In genomic region chr11:67409261-67409666, GRCh38 we compare ENCODE assay signal across 9 cellular contexts. TPM values are rescaled to one million over a fixed set of nuclear protein-coding genes. Genes with fewer than 3 reads are reported as not detected.
DNase-seq lines count a peak whose midpoint lies in the region; ATAC-seq and TF ChIP-seq lines count a peak whose summit lies in the region.
"Had no signal": no experiment of that assay in that cellular context is flagged by ENCODE, and none has a peak within 500 bp of the region (broad histone marks: within the 10 kb centered on the region; RNA-seq: fewer than 3 reads in every experiment).

No MANE protein-coding gene starts in this region.

- WGBS in urinary bladder: 64% methylated on average over 24 of the region's 24 CpGs
- WGBS in endodermal cell (ENCODE audit: insufficient coverage in 1 of 2, insufficient read length in 1 of 2), 2 experiments: 92 to 94% methylated on average over 23 to 24 of the region's 24 CpGs

- no peaks in the 10 kb centered on the region for H3K36me3 ChIP-seq in duodenal mucosa (ENCODE audit: control insufficient read depth in 1 of 2, insufficient read depth in 2 of 2, low read length in 2 of 2)
- H3K36me3 ChIP-seq in urinary bladder (ENCODE audit: insufficient read depth): no peaks in the 10 kb centered on the region
- no peaks in the 10 kb centered on the region for H3K36me3 ChIP-seq in endodermal cell (ENCODE audit: control insufficient read depth, insufficient read depth, low read length)

- peaks cover 4% of the 10 kb centered on the region for H3K27me3 Mint-ChIP-seq in T-helper 2 cell treated with Interferon-gamma antibody and Interleukin-4, amounts not matched to agents 5 μg/mL and 100 μg/mL, for 36 hours (ENCODE audit: low read depth)
- peaks cover 25% of the 10 kb centered on the region for H3K27me3 Mint-ChIP-seq in endodermal cell (ENCODE audit: insufficient read depth)

- H3K4me1 ChIP-seq in duodenal mucosa (ENCODE audit: control insufficient read depth in 1 of 2, insufficient read depth in 2 of 2, low read length in 2 of 2) (peaks cover 5 to 55% of the 10 kb centered on the region in 2 donors), urinary bladder (ENCODE audit: insufficient read depth) (no peaks in the 10 kb centered on the region), endodermal cell (ENCODE audit: control insufficient read depth, insufficient read depth, low read length) (peaks cover 14% of the 10 kb centered on the region)

- ATAC-seq in HG02610 (IDR thresholded peaks at IDR 0.05; ENCODE audit: unreplicated experiment): no peak

- H3K27me3 ChIP-seq in duodenal mucosa (ENCODE audit: control insufficient read depth in 1 of 2, insufficient read depth in 2 of 2, low read length in 2 of 2) (peaks cover 6 to 15% of the 10 kb centered on the region in 2 donors), endodermal cell (ENCODE audit: control insufficient read depth, insufficient read depth, low read length, poor library complexity, severe bottlenecking) (no peaks in the 10 kb centered on the region)

- peak overlapping the region; percentile 82 for H3K27ac Mint-ChIP-seq in T-helper 2 cell treated with Interferon-gamma antibody and Interleukin-4, amounts not matched to agents 5 μg/mL and 100 μg/mL, for 36 hours
- no peak overlapping the region for H3K27ac Mint-ChIP-seq in endodermal cell

- peaks cover 56% of the 10 kb centered on the region for H3K4me1 Mint-ChIP-seq in T-helper 2 cell treated with Interferon-gamma antibody and Interleukin-4, amounts not matched to agents 5 μg/mL and 100 μg/mL, for 36 hours (ENCODE audit: low read depth)
- peaks cover 11% of the 10 kb centered on the region for H3K4me1 Mint-ChIP-seq in endodermal cell

- peak overlapping the region; percentile 10 to 25 for H3K9ac ChIP-seq in duodenal mucosa (ENCODE audit: low read depth in 1 of 2, low read length in 2 of 2)
- H3K9ac ChIP-seq in endodermal cell (ENCODE audit: extremely low read depth, low read length, poor library complexity, severe bottlenecking): no peak overlapping the region

- no peaks in the 10 kb centered on the region for H3K9me3 Mint-ChIP-seq in T-helper 2 cell treated with Interferon-gamma antibody and Interleukin-4, amounts not matched to agents 5 μg/mL and 100 μg/mL, for 36 hours
- no peaks in the 10 kb centered on the region for H3K9me3 Mint-ChIP-seq in endodermal cell

- H3K9me3 ChIP-seq in duodenal mucosa (ENCODE audit: control insufficient read depth in 1 of 2, low read length in 2 of 2) (no peaks in the 10 kb centered on the region), endodermal cell (ENCODE audit: control insufficient read depth, low read length) (no peaks in the 10 kb centered on the region)
- H3K9me3 ChIP-seq: A549 had no signal

- H3K36me3 Mint-ChIP-seq in T-helper 2 cell treated with Interferon-gamma antibody and Interleukin-4, amounts not matched to agents 5 μg/mL and 100 μg/mL, for 36 hours (ENCODE audit: low read depth): peaks cover 59% of the 10 kb centered on the region
- H3K36me3 Mint-ChIP-seq in endodermal cell (ENCODE audit: low read depth): no peaks in the 10 kb centered on the region

- H3K4me3 ChIP-seq in duodenal mucosa (ENCODE audit: low read depth in 1 of 2, low read length in 2 of 2): peak overlapping the region; percentile 13 to 55
- peak overlapping the region; percentile 3 for H3K4me3 ChIP-seq in urinary bladder (ENCODE audit: low read depth, low read length)
- no peak overlapping the region for H3K4me3 ChIP-seq in endodermal cell (ENCODE audit: low read length)
- H3K4me3 ChIP-seq: A549 had no signal

- TF ChIP-seq CTCF in endodermal cell (conservative IDR thresholded peaks at IDR 0.05): no peak

- DNase-seq in activated CD4-positive, alpha-beta T cell treated with anti-CD3 and anti-CD28 coated beads for 1 hour: peak; percentile 55
- no peak for DNase-seq in activated CD4-positive, alpha-beta T cell treated with anti-CD3 and anti-CD28 coated beads, Interleukin-2, amount 50 U/mL, for 4 hours
- DNase-seq in T-helper 2 cell treated with Interferon-gamma antibody and Interleukin-4, amounts not matched to agents 5 μg/mL and 100 μg/mL, for 36 hours (ENCODE audit: low spot score): peak; percentile 67
- DNase-seq in endodermal cell (no peak), iPS-NIHi11 (ENCODE audit: low spot score) (no peak)

- H3K4me3 Mint-ChIP-seq in T-helper 2 cell treated with Interferon-gamma antibody and Interleukin-4, amounts not matched to agents 5 μg/mL and 100 μg/mL, for 36 hours: peak overlapping the region; percentile 94
- H3K4me3 Mint-ChIP-seq in endodermal cell: no peak overlapping the region

- H3K27ac ChIP-seq in duodenal mucosa (ENCODE audit: low read depth, low read length) (peak overlapping the region; percentile 39), urinary bladder (ENCODE audit: low read depth) (no peak overlapping the region), endodermal cell (ENCODE audit: low read depth, low read length) (no peak overlapping the region)
- H3K27ac ChIP-seq: A549 had no signal

RNA-seq across cellular contexts. Expression of gene TBC1D10C, which starts 5.4 kb away (rescaled TPM):
- 0.42 TPM for total RNA-seq in urinary bladder
- 2.6 TPM for polyA plus RNA-seq in urinary bladder
- total RNA-seq in endodermal cell: under 1 TPM in 1 of 2 donors, not detected in 1; 0.20 TPM
- 0.89 TPM for polyA plus RNA-seq in endodermal cell (2013, experiment 1 of 2)
- polyA plus RNA-seq in endodermal cell (2013, experiment 2 of 2): 0.91 TPM
- polyA plus RNA-seq: A549 had no signal

RNA-seq across cellular contexts. Expression of gene CARNS1, which starts 6.2 kb away (rescaled TPM):
- total RNA-seq in urinary bladder: 0.63 TPM
- 0.76 TPM for polyA plus RNA-seq in urinary bladder
- 1 to 10 TPM; 1.6 to 2.2 TPM for total RNA-seq in endodermal cell
- polyA plus RNA-seq in endodermal cell (2013, experiment 1 of 2): 0.25 TPM
- 0.17 TPM for polyA plus RNA-seq in endodermal cell (2013, experiment 2 of 2)

RNA-seq across cellular contexts. Expression of gene PPP1CA, which starts 7.6 kb away (rescaled TPM):
- total RNA-seq in urinary bladder (70.6 TPM), endodermal cell (100 to 1,000 TPM; 182 to 212 TPM)
- polyA plus RNA-seq in urinary bladder: 85.9 TPM
- polyA plus RNA-seq in endodermal cell (2013, experiment 1 of 2): 151 TPM
- 148 TPM for polyA plus RNA-seq in endodermal cell (2013, experiment 2 of 2)

RNA-seq across cellular contexts. Expression of gene RAD9A, which starts 17.5 kb away (rescaled TPM):
- total RNA-seq in urinary bladder (7.5 TPM), endodermal cell (10 to 100 TPM; 28.3 to 41.4 TPM)
- polyA plus RNA-seq in urinary bladder: 16.9 TPM
- 31.1 TPM for polyA plus RNA-seq in endodermal cell (2013, experiment 1 of 2)
- polyA plus RNA-seq in endodermal cell (2013, experiment 2 of 2): 31.1 TPM

RNA-seq across cellular contexts. Expression of gene RPS6KB2, which starts 19.0 kb away (rescaled TPM):
- total RNA-seq in urinary bladder: 19.8 TPM
- polyA plus RNA-seq in urinary bladder: 41.2 TPM
- total RNA-seq in endodermal cell: 10 to 100 TPM; 47.0 to 51.8 TPM
- 42.6 TPM for polyA plus RNA-seq in endodermal cell (2013, experiment 1 of 2)
- polyA plus RNA-seq in endodermal cell (2013, experiment 2 of 2): 37.0 TPM

Comparison
In these comparisons a context has a peak if more than half of its experiments do, and no peak if none do; other contexts are left out.
1. DNase-seq: peak in activated CD4-positive, alpha-beta T cell treated with anti-CD3 and anti-CD28 coated beads for 1 hour (single experiment) and T-helper 2 cell treated with Interferon-gamma antibody and Interleukin-4, amounts not matched to agents 5 μg/mL and 100 μg/mL, for 36 hours (single experiment); none in activated CD4-positive, alpha-beta T cell treated with anti-CD3 and anti-CD28 coated beads, Interleukin-2, amount 50 U/mL, for 4 hours (0 of 2), endodermal cell (single experiment) and iPS-NIHi11 (single experiment).